Comparison of ENCODE assay signal across 9 cellular contexts in the genomic region with DNA sequence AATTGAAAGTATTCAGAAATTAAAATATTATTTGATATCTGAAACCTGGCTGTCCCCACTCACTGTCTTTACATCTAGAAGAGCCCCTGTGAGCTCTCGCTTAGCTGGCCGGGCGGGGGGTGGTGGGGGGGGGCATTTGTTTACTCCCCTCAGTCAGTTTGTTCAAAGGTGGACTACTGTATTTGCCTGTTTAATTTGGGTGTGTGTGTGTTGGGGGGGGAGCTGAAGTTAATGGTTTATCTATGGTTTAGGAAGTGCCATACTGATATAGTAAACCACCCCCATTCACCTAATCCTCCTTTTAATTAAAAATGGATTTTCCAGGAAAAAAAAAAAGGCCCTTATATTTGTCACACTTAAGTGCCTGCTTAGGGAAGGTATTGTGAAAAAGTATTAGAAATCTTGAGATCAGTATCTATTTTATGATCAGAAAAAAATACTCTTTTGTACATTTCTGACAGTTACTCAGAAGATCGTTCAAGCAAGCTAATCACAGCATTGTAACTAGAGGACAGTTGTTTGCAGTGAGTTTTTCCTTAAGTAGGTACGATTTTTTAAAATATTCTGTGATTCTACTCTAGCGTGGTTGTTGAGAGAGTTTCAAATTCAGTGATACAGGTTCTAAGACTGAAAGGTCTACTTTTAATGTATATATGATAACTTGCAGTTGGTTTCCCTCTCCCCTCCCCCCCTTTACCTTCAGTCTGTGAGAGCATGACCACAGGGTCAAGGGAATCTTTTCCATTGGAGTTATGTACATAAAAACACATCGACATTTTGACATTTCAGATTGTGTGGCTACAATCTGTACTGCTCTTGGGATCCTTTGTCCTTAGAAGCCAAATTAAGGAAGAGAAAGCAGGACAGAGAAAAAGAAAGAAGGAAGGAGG.
DNase-seq lines count a peak whose midpoint lies in the region; ATAC-seq and TF ChIP-seq lines count a peak whose summit lies in the region.
"Had no signal": no experiment of that assay in that cellular context is flagged by ENCODE, and none has a peak within 500 bp of the region (broad histone marks: within the 10 kb centered on the region; RNA-seq: fewer than 3 reads in every experiment).

No MANE protein-coding gene starts in this region.

- H3K36me3 ChIP-seq in rectal smooth muscle tissue (ENCODE audit: control insufficient read depth, insufficient read depth, low read length) = peaks cover 10% of the 10 kb centered on the region

- DNase-seq in ELF-1 (ENCODE audit: low read depth, low spot score) (peak; percentile 5), RWPE1 (ENCODE audit: low spot score) (no peak), fibroblast of peridontal ligament (ENCODE audit: extremely low read depth) (peak; percentile 47), NCI-H1694 treated with DMSO at 0.1 percent for 48 hours (lab: John Stamatoyannopoulos, UW) (no peak), NCI-H187 treated with DMSO at 0.1 percent for 48 hours (lab: John Stamatoyannopoulos, UW) (no peak)

- no peak for TF ChIP-seq CTCF in RWPE1 (conservative IDR thresholded peaks at IDR 0.05; ENCODE audit: low read depth)

- no peak for ATAC-seq in HG02798 (IDR thresholded peaks at IDR 0.05; ENCODE audit: poor library complexity, unreplicated experiment)
- no peak for ATAC-seq in GM21723 (IDR thresholded peaks at IDR 0.05; ENCODE audit: unreplicated experiment)
- ATAC-seq: stimulated activated effector memory CD8-positive, alpha-beta T cell treated with anti-CD3 and anti-CD28 coated beads, Interleukin-12 subunit alpha, Interleukin-12 subunit beta, amount 100 ng/mL, for 72 hours had no signal

- no peak overlapping the region for H3K9ac ChIP-seq in rectal smooth muscle tissue (ENCODE audit: low read length)

- H3K4me3 ChIP-seq in rectal smooth muscle tissue (ENCODE audit: low read length) = peak overlapping the region; percentile 73

- H3K27ac ChIP-seq in RWPE1 (peak overlapping the region; percentile 33; the same call in 1 of the 2 replicates), rectal smooth muscle tissue (ENCODE audit: low read depth, low read length) (peak overlapping the region; percentile 85)

- H3K27me3 ChIP-seq in rectal smooth muscle tissue (ENCODE audit: control insufficient read depth, insufficient read depth, low read length) = no peaks in the 10 kb centered on the region

- no peaks in the 10 kb centered on the region for H3K4me1 ChIP-seq in rectal smooth muscle tissue (ENCODE audit: control insufficient read depth, insufficient read depth, low read length)

- POLR2A ChIA-PET in RWPE1 (lab: Yijun Ruan, JAX; ENCODE audit: low non-redundant PET) = no interaction called here

- CTCF ChIA-PET in RWPE1 (lab: Yijun Ruan, JAX) = interaction anchor here (0.6 kb wide), 1 partner anchor 375 kb away, joined by 6 read pairs; no protein-coding TSS in a partner anchor

Comparison
In these comparisons a context has a peak if more than half of its experiments do, and no peak if none do; other contexts are left out.
1. DNase-seq: peak in ELF-1 (single experiment) and fibroblast of peridontal ligament (single experiment); none in RWPE1 (single experiment), NCI-H1694 treated with DMSO at 0.1 percent for 48 hours (single experiment) and NCI-H187 treated with DMSO at 0.1 percent for 48 hours (single experiment).